30 cellular contexts compared by ENCODE assay signal in the genomic region with DNA sequence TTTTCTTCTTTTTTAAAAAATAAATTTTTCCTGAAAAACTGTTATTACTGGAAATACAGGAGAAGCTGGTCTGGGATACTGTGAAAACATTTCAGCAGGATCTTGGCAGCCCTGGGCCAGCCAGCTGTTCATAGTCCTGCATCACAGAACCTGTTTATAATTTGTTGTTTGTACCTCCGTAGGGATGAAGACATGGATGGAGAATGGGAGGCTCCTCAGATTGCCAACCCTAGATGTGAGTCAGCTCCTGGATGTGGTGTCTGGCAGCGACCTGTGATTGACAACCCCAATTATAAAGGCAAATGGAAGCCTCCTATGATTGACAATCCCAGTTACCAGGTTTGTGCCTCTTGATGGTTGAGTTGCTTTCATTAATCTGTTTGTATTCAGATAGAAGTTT. TPM values are rescaled to one million over a fixed set of nuclear protein-coding genes. Genes with fewer than 3 reads are reported as not detected.
"Had no signal": no experiment of that assay in that cellular context is flagged by ENCODE, and none has a peak within 500 bp of the region (broad histone marks: within the 10 kb centered on the region; RNA-seq: fewer than 3 reads in every experiment).

No MANE protein-coding gene starts in this region.

- DNase-seq: dorsolateral prefrontal cortex; effector CD4-positive, alpha-beta T cell; endodermal cell; erythroblast; esophagus squamous epithelium; foreskin fibroblast; gastrocnemius medialis; left ventricle myocardium superior; lower lobe of right lung; natural killer cell; occipital lobe; ovary; posterior cingulate gyrus; right cardiac atrium; sigmoid colon; spleen; stimulated activated CD4-positive, alpha-beta T cell treated with anti-CD3 and anti-CD28 coated beads, Interleukin-4, amount 100 ng/mL, for 4 hours; stimulated activated naive CD8-positive, alpha-beta T cell treated with anti-CD3 and anti-CD28 coated beads, Interleukin-15, Interleukin-2, amounts not matched to agents 100 U/mL and 50 U/mL, for 24 hours; substantia nigra; testis; tibial artery had no signal

- H3K4me3 ChIP-seq: dorsolateral prefrontal cortex, esophagus squamous epithelium, gastrocnemius medialis, lower lobe of right lung, ovary, sigmoid colon, skin epidermis, spleen, testis, tibial artery had no signal

- H3K27me3 Mint-ChIP-seq: stimulated activated memory B cell treated with anti-CD40 and anti-IgM and Interleukin-4, amounts not matched to agents 10 μg/mL and 1 μg/mL and 100 μg/mL, for 72 hours; type B pancreatic cell had no signal

- H3K4me1 Mint-ChIP-seq: endodermal cell; stimulated activated memory B cell treated with anti-CD40 and anti-IgM and Interleukin-4, amounts not matched to agents 10 μg/mL and 1 μg/mL and 100 μg/mL, for 72 hours had no signal

- H3K27ac ChIP-seq: dorsolateral prefrontal cortex, esophagus squamous epithelium, lower lobe of right lung, ovary, sigmoid colon, skin epidermis, spleen, testis, tibial artery had no signal

- H3K4me3 Mint-ChIP-seq: endodermal cell; natural killer cell; stimulated activated memory B cell treated with anti-CD40 and anti-IgM and Interleukin-4, amounts not matched to agents 10 μg/mL and 1 μg/mL and 100 μg/mL, for 72 hours; type B pancreatic cell had no signal

- H3K36me3 ChIP-seq: ovary had no signal

- ATAC-seq: left ventricle myocardium superior; lower lobe of right lung; natural killer cell; right cardiac atrium; stimulated activated memory B cell treated with anti-CD40 and anti-IgM and Interleukin-4, amounts not matched to agents 10 μg/mL and 1 μg/mL and 100 μg/mL, for 72 hours; stimulated activated naive CD8-positive, alpha-beta T cell treated with anti-CD3 and anti-CD28 coated beads, Interleukin-15, Interleukin-2, amounts not matched to agents 100 U/mL and 50 U/mL, for 24 hours had no signal

- H3K9me3 ChIP-seq: esophagus squamous epithelium, gastrocnemius medialis, lower lobe of right lung, ovary, sigmoid colon, spleen, testis, tibial artery had no signal

- H3K27me3 ChIP-seq: dorsolateral prefrontal cortex, esophagus squamous epithelium, gastrocnemius medialis, ovary, sigmoid colon, spleen, testis, tibial artery had no signal

- H3K9me3 Mint-ChIP-seq: endodermal cell; natural killer cell; stimulated activated memory B cell treated with anti-CD40 and anti-IgM and Interleukin-4, amounts not matched to agents 10 μg/mL and 1 μg/mL and 100 μg/mL, for 72 hours; type B pancreatic cell had no signal

- H3K27ac Mint-ChIP-seq: endodermal cell; natural killer cell; stimulated activated memory B cell treated with anti-CD40 and anti-IgM and Interleukin-4, amounts not matched to agents 10 μg/mL and 1 μg/mL and 100 μg/mL, for 72 hours; type B pancreatic cell had no signal

- FAIRE-seq: colon, keratinocyte had no signal

- H3K4me1 ChIP-seq: esophagus squamous epithelium, lower lobe of right lung, sigmoid colon, testis, tibial artery had no signal

RNA-seq across cellular contexts. Expression of a gene that starts 39.4 kb away (rescaled TPM):
- total RNA-seq: endodermal cell, endothelial cell of umbilical vein, esophagus squamous epithelium, gastrocnemius medialis, glomerular endothelial cell, left ventricle myocardium superior, lower lobe of right lung, mesenteric fat pad, natural killer cell, occipital lobe, right cardiac atrium, urinary bladder had no signal
- polyA plus RNA-seq: endothelial cell of umbilical vein, keratinocyte, ovary, right cardiac atrium had no signal
